ENCODE assay signal across 1 cellular context in genomic region chr11:67238894-67239794, GRCh38.
TF ChIP-seq lines count a peak whose summit lies in the region.

No MANE protein-coding gene starts in this region.

TF ChIP-seq in liver, 16 proteins besides CTCF, POLR2A, EP300 and RAD21 (continued from another document):
- TF ChIP-seq, protein P1, sequence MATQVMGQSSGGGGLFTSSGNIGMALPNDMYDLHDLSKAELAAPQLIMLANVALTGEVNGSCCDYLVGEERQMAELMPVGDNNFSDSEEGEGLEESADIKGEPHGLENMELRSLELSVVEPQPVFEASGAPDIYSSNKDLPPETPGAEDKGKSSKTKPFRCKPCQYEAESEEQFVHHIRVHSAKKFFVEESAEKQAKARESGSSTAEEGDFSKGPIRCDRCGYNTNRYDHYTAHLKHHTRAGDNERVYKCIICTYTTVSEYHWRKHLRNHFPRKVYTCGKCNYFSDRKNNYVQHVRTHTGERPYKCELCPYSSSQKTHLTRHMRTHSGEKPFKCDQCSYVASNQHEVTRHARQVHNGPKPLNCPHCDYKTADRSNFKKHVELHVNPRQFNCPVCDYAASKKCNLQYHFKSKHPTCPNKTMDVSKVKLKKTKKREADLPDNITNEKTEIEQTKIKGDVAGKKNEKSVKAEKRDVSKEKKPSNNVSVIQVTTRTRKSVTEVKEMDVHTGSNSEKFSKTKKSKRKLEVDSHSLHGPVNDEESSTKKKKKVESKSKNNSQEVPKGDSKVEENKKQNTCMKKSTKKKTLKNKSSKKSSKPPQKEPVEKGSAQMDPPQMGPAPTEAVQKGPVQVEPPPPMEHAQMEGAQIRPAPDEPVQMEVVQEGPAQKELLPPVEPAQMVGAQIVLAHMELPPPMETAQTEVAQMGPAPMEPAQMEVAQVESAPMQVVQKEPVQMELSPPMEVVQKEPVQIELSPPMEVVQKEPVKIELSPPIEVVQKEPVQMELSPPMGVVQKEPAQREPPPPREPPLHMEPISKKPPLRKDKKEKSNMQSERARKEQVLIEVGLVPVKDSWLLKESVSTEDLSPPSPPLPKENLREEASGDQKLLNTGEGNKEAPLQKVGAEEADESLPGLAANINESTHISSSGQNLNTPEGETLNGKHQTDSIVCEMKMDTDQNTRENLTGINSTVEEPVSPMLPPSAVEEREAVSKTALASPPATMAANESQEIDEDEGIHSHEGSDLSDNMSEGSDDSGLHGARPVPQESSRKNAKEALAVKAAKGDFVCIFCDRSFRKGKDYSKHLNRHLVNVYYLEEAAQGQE (IDR thresholded peaks at IDR 0.05): no peak
- TF ChIP-seq NR2F2 (IDR thresholded peaks at IDR 0.05): no peak
